Comparison of ENCODE assay signal across 24 cellular contexts in genomic region chr4:26566027-26566578, GRCh38. TPM values are rescaled to one million over a fixed set of nuclear protein-coding genes. Genes with fewer than 3 reads are reported as not detected.
A peak's percentile ranks its signal among the peaks of the same experiment; 100 is the strongest.
DNase-seq lines count a peak whose midpoint lies in the region; ATAC-seq and TF ChIP-seq lines count a peak whose summit lies in the region.
"Had no signal": no experiment of that assay in that cellular context is flagged by ENCODE, and none has a peak within 500 bp of the region (broad histone marks: within the 10 kb centered on the region; RNA-seq: fewer than 3 reads in every experiment).

No MANE protein-coding gene starts in this region.

- H3K27me3 Mint-ChIP-seq in stimulated activated naive CD8-positive, alpha-beta T cell treated with anti-CD3 and anti-CD28 coated beads, Interleukin-15, Interleukin-2, amounts not matched to agents 100 ng/mL and 50 ng/mL, for 24 hours: peaks cover 24% of the 10 kb centered on the region
- peaks cover 31% of the 10 kb centered on the region for H3K27me3 Mint-ChIP-seq in stimulated activated naive CD8-positive, alpha-beta T cell treated with anti-CD3 and anti-CD28 coated beads, Interleukin-15, amount 100 ng/mL, for 72 hours
- no peaks in the 10 kb centered on the region for H3K27me3 Mint-ChIP-seq in Calu3 (ENCODE audit: unreplicated experiment)
- H3K27me3 Mint-ChIP-seq: activated naive CD4-positive, alpha-beta T cell treated with anti-CD3 and anti-CD28 coated beads, Interleukin-2, amount 10 ng/mL, durations not matched to agents 7 days and 5 days had no signal

- no peak for DNase-seq in stimulated activated naive CD8-positive, alpha-beta T cell treated with anti-CD3 and anti-CD28 coated beads, Interleukin-15, Interleukin-2, amounts not matched to agents 100 U/mL and 50 U/mL, for 24 hours
- DNase-seq in SJCRH30 (peak in 1 of 2 experiments; percentile 54), iris pigment epithelial cell (ENCODE audit: low read depth) (peak; percentile 7), NCI-H1417 treated with DMSO at 0.1 percent for 48 hours (lab: John Stamatoyannopoulos, UW) (no peak), Calu3 (no peak), DMS53 (lab: John Stamatoyannopoulos, UW) (no peak)
- DNase-seq in stimulated activated naive CD8-positive, alpha-beta T cell treated with anti-CD3 and anti-CD28 coated beads, Interleukin-15, amount 100 ng/mL, for 72 hours: no peak
- DNase-seq: activated CD8-positive, alpha-beta memory T cell treated with anti-CD3 and anti-CD28 coated beads, Interleukin-2, amount 50 U/mL, for 48 hours; activated naive CD4-positive, alpha-beta T cell treated with anti-CD3 and anti-CD28 coated beads, Interleukin-2, amount 10 ng/mL, durations not matched to agents 7 days and 5 days; CD8-positive, alpha-beta T cell; DMS79; effector memory CD8-positive, alpha-beta T cell; islet precursor cell; NCI-H187 treated with DMSO at 0.1 percent for 48 hours; NCI-H774; retina; SHP77; stimulated activated CD4-positive, alpha-beta T cell treated with anti-CD3 and anti-CD28 coated beads, Interleukin-12 subunit alpha, Interleukin-12 subunit beta, amount 100 ng/mL, for 4 hours; stimulated activated CD4-positive, alpha-beta T cell treated with anti-CD3 and anti-CD28 coated beads, Interleukin-4, amount 100 ng/mL, for 4 hours; T-helper 1 cell; transverse colon had no signal

- peaks cover 28% of the 10 kb centered on the region for H3K4me1 Mint-ChIP-seq in stimulated activated naive CD8-positive, alpha-beta T cell treated with anti-CD3 and anti-CD28 coated beads, Interleukin-15, Interleukin-2, amounts not matched to agents 100 ng/mL and 50 ng/mL, for 24 hours (ENCODE audit: low read depth)
- peaks cover 31% of the 10 kb centered on the region for H3K4me1 Mint-ChIP-seq in stimulated activated naive CD8-positive, alpha-beta T cell treated with anti-CD3 and anti-CD28 coated beads, Interleukin-15, amount 100 ng/mL, for 72 hours
- H3K4me1 Mint-ChIP-seq in Calu3 (ENCODE audit: low read depth, unreplicated experiment): peaks cover 8% of the 10 kb centered on the region

- CTCF ChIA-PET in Calu3 (lab: Charles Lee): no interaction called here

- H3K36me3 ChIP-seq in SJCRH30: no peaks in the 10 kb centered on the region
- H3K36me3 ChIP-seq: esophagus muscularis mucosa, transverse colon had no signal

- peaks cover 2% of the 10 kb centered on the region for H3K9me3 Mint-ChIP-seq in stimulated activated naive CD8-positive, alpha-beta T cell treated with anti-CD3 and anti-CD28 coated beads, Interleukin-15, Interleukin-2, amounts not matched to agents 100 ng/mL and 50 ng/mL, for 24 hours
- no peaks in the 10 kb centered on the region for H3K9me3 Mint-ChIP-seq in stimulated activated naive CD8-positive, alpha-beta T cell treated with anti-CD3 and anti-CD28 coated beads, Interleukin-15, amount 100 ng/mL, for 72 hours
- no peaks in the 10 kb centered on the region for H3K9me3 Mint-ChIP-seq in Calu3 (ENCODE audit: low read depth, unreplicated experiment)
- H3K9me3 Mint-ChIP-seq: activated naive CD4-positive, alpha-beta T cell treated with anti-CD3 and anti-CD28 coated beads, Interleukin-2, amount 10 ng/mL, durations not matched to agents 7 days and 5 days; effector memory CD8-positive, alpha-beta T cell had no signal

- H3K36me3 Mint-ChIP-seq in stimulated activated naive CD8-positive, alpha-beta T cell treated with anti-CD3 and anti-CD28 coated beads, Interleukin-15, Interleukin-2, amounts not matched to agents 100 ng/mL and 50 ng/mL, for 24 hours (ENCODE audit: low read depth): no peaks in the 10 kb centered on the region
- H3K36me3 Mint-ChIP-seq in Calu3 (ENCODE audit: insufficient read depth, unreplicated experiment): no peaks in the 10 kb centered on the region
- H3K36me3 Mint-ChIP-seq: activated naive CD4-positive, alpha-beta T cell treated with anti-CD3 and anti-CD28 coated beads, Interleukin-2, amount 10 ng/mL, durations not matched to agents 7 days and 5 days; CD8-positive, alpha-beta T cell had no signal

- no peak for ATAC-seq in stimulated activated naive CD8-positive, alpha-beta T cell treated with anti-CD3 and anti-CD28 coated beads, Interleukin-15, Interleukin-2, amounts not matched to agents 100 U/mL and 50 U/mL, for 24 hours
- peak; percentile 59 for ATAC-seq in stimulated activated naive CD8-positive, alpha-beta T cell treated with anti-CD3 and anti-CD28 coated beads, Interleukin-15, amount 100 ng/mL, for 72 hours
- ATAC-seq: CD8-positive, alpha-beta T cell; effector memory CD8-positive, alpha-beta T cell; GM12878 had no signal

- peak overlapping the region; percentile 27 for H3K4me3 Mint-ChIP-seq in stimulated activated naive CD8-positive, alpha-beta T cell treated with anti-CD3 and anti-CD28 coated beads, Interleukin-15, Interleukin-2, amounts not matched to agents 100 ng/mL and 50 ng/mL, for 24 hours
- H3K4me3 Mint-ChIP-seq in stimulated activated naive CD8-positive, alpha-beta T cell treated with anti-CD3 and anti-CD28 coated beads, Interleukin-15, amount 100 ng/mL, for 72 hours: peak overlapping the region; percentile 1 to 55
- no peak overlapping the region for H3K4me3 Mint-ChIP-seq in Calu3 (ENCODE audit: low read depth, unreplicated experiment)
- H3K4me3 Mint-ChIP-seq: activated naive CD4-positive, alpha-beta T cell treated with anti-CD3 and anti-CD28 coated beads, Interleukin-2, amount 10 ng/mL, durations not matched to agents 7 days and 5 days; CD8-positive, alpha-beta T cell; effector memory CD8-positive, alpha-beta T cell had no signal

- H3K4me3 ChIP-seq in SJCRH30: no peak overlapping the region
- H3K4me3 ChIP-seq: esophagus muscularis mucosa, GM12878, transverse colon had no signal

- intact Hi-C loops in Calu3 (cut with micrococcal nuclease; ENCODE audit: unreplicated experiment): no loop called here

- H3K27ac ChIP-seq in SJCRH30: peak overlapping the region; percentile 60
- H3K27ac ChIP-seq: esophagus muscularis mucosa, transverse colon had no signal

- H3K27me3 ChIP-seq in SJCRH30: no peaks in the 10 kb centered on the region
- H3K27me3 ChIP-seq: esophagus muscularis mucosa, transverse colon had no signal

- no peak for TF ChIP-seq CTCF in Calu3 (IDR thresholded peaks at IDR 0.05; ENCODE audit: unreplicated experiment)

- BruUV-seq in Calu3 (replicated peaks; lab: Mats Ljungman, UMichigan): no TSS peak

- H3K9me3 ChIP-seq in SJCRH30 (replicated peaks): peaks cover 3% of the 10 kb centered on the region; the same call in 1 of the 2 replicates
- H3K9me3 ChIP-seq: esophagus muscularis mucosa, transverse colon had no signal

- peak overlapping the region; percentile 56 for H3K27ac Mint-ChIP-seq in stimulated activated naive CD8-positive, alpha-beta T cell treated with anti-CD3 and anti-CD28 coated beads, Interleukin-15, Interleukin-2, amounts not matched to agents 100 ng/mL and 50 ng/mL, for 24 hours
- peak overlapping the region; percentile 0 to 82 for H3K27ac Mint-ChIP-seq in stimulated activated naive CD8-positive, alpha-beta T cell treated with anti-CD3 and anti-CD28 coated beads, Interleukin-15, amount 100 ng/mL, for 72 hours
- H3K27ac Mint-ChIP-seq in Calu3 (ENCODE audit: unreplicated experiment): no peak overlapping the region
- H3K27ac Mint-ChIP-seq: activated naive CD4-positive, alpha-beta T cell treated with anti-CD3 and anti-CD28 coated beads, Interleukin-2, amount 10 ng/mL, durations not matched to agents 7 days and 5 days; CD8-positive, alpha-beta T cell; effector memory CD8-positive, alpha-beta T cell had no signal

- peaks cover 61% of the 10 kb centered on the region for H3K4me1 ChIP-seq in SJCRH30
- H3K4me1 ChIP-seq: esophagus muscularis mucosa, transverse colon had no signal

RNA-seq across cellular contexts. Expression of gene TBC1D19, which starts 17.8 kb away (rescaled TPM):
- total RNA-seq in SJCRH30 (2014; rRNA removed; shearing (Covaris generic)): 12.5 and 13.1 TPM in 2 replicates
- total RNA-seq in Calu3 (2022): 3.2 and 5.5 TPM in 2 replicates
